26 cellular contexts compared by ENCODE assay signal in genomic region chr11:15119352-15119751, GRCh38. TPM values are rescaled to one million over a fixed set of nuclear protein-coding genes. Genes with fewer than 3 reads are reported as not detected.
"Had no signal": no experiment of that assay in that cellular context is flagged by ENCODE, and none has a peak within 500 bp of the region (broad histone marks: within the 10 kb centered on the region; RNA-seq: fewer than 3 reads in every experiment).

No MANE protein-coding gene starts in this region.

- H3K9ac ChIP-seq: parathyroid adenoma had no signal

- H3K36me3 Mint-ChIP-seq: WTC11 had no signal

- H3K4me1 Mint-ChIP-seq: nephron had no signal

- H3K36me3 ChIP-seq: cardiac muscle cell, gastroesophageal sphincter, stomach, transverse colon, vagina had no signal

- H3K9me3 Mint-ChIP-seq: activated T-cell treated with anti-CD3 and anti-CD28 coated beads, Interleukin-2, amount 50 U/mL, for 24 hours; activated T-helper 2 cell treated with anti-CD3 and anti-CD28 coated beads, Interferon-gamma antibody, Interleukin-2, Interleukin-4, amounts not matched to agents 10 μg/mL and 5 μg/mL and 100 μg/mL, durations not matched to agents 14 hours and 24 hours and 36 hours; endodermal cell; nephron; WTC11 had no signal

- H2AFZ ChIP-seq: parathyroid adenoma had no signal

- ATAC-seq: gastroesophageal sphincter, left ventricle myocardium superior, right cardiac atrium, SK-N-SH treated with all-trans-retinoic acid at 6 μM for 48 hours, WTC11 had no signal

- H3K4me3 Mint-ChIP-seq: activated CD4-positive, alpha-beta T cell treated with anti-CD3 and anti-CD28 coated beads for 36 hours; activated T-cell treated with anti-CD3 and anti-CD28 coated beads, Interleukin-2, amount 50 U/mL, for 24 hours; endodermal cell; nephron; WTC11 had no signal

- H3K9me3 ChIP-seq: gastroesophageal sphincter, stomach, transverse colon, vagina had no signal

- H3K4me1 ChIP-seq: parathyroid adenoma, vagina had no signal

- H3K27ac Mint-ChIP-seq: activated CD4-positive, alpha-beta T cell treated with anti-CD3 and anti-CD28 coated beads for 36 hours; activated T-cell treated with anti-CD3 and anti-CD28 coated beads, Interleukin-2, amount 50 U/mL, for 24 hours; activated T-helper 2 cell treated with anti-CD3 and anti-CD28 coated beads, Interferon-gamma antibody, Interleukin-2, Interleukin-4, amounts not matched to agents 10 μg/mL and 5 μg/mL and 100 μg/mL, durations not matched to agents 14 hours and 24 hours and 36 hours; endodermal cell; nephron; WTC11 had no signal

- DNase-seq: activated CD4-positive, alpha-beta T cell treated with anti-CD3 and anti-CD28 coated beads for 36 hours; activated CD4-positive, alpha-beta T cell treated with anti-CD3 and anti-CD28 coated beads, Interleukin-2, amount 50 U/mL, for 48 hours; activated naive CD4-positive, alpha-beta T cell treated with Interleukin-2 at 50 U/mL for 16 hours; activated T-cell treated with anti-CD3 and anti-CD28 coated beads, Interleukin-2, amount 50 U/mL, for 24 hours; cortex of kidney; endodermal cell; head of caudate nucleus; hypothalamus; left ventricle myocardium superior; right cardiac atrium; stimulated activated CD4-positive, alpha-beta T cell treated with anti-CD3 and anti-CD28 coated beads, Interleukin-12 subunit alpha, Interleukin-12 subunit beta, amount 100 ng/mL, for 4 hours; stimulated activated CD4-positive, alpha-beta T cell treated with anti-CD3 and anti-CD28 coated beads, Interleukin-4, amount 100 ng/mL, for 4 hours; stomach; T-helper 9 cell; transverse colon had no signal

- H3K27ac ChIP-seq: cardiac muscle cell, parathyroid adenoma, vagina had no signal

- H3K79me2 ChIP-seq: parathyroid adenoma had no signal

- H3K27me3 ChIP-seq: vagina had no signal

- H3K4me3 ChIP-seq: cardiac muscle cell, gastroesophageal sphincter, stomach, transverse colon, vagina had no signal

RNA-seq across cellular contexts. Expression of gene INSC, which starts 4.6 kb away (rescaled TPM):
- total RNA-seq: cardiac muscle cell, endodermal cell, pulmonary artery endothelial cell, temporal lobe had no signal

RNA-seq across cellular contexts. Expression of gene CALCB, which starts 46.0 kb away (rescaled TPM):
- total RNA-seq: cardiac muscle cell, endodermal cell, gastroesophageal sphincter, left ventricle myocardium superior, skeletal muscle tissue, temporal lobe had no signal
